Comparison of ENCODE assay signal across 15 cellular contexts in the genomic region with DNA sequence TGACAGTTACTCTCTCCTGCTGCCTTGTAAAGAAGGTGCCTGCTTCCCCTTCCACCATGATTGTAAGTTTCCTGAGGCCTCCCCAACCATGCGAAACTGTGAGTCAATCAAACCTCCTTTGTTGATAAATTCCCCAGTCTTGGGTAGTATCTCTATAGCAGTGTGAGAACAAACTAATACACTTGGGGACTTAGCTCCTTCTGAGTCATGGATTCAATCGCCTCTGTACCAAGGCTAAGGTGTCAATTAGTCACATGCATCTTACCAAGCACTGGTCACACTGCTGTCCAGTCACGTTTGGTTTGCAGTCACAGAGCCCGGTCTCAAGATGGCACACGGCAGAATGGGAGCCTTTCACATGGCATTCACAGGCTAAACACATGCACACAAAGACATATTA.
A peak's percentile ranks its signal among the peaks of the same experiment; 100 is the strongest.
DNase-seq lines count a peak whose midpoint lies in the region; ATAC-seq and TF ChIP-seq lines count a peak whose summit lies in the region.
"Had no signal": no experiment of that assay in that cellular context is flagged by ENCODE, and none has a peak within 500 bp of the region (broad histone marks: within the 10 kb centered on the region; RNA-seq: fewer than 3 reads in every experiment).

No MANE protein-coding gene starts in this region.

- no peaks in the 10 kb centered on the region for H3K27me3 ChIP-seq in MG63
- H3K27me3 ChIP-seq: BLaER1 had no signal

- DNase-seq in EH (ENCODE audit: low read depth) (peak; percentile 4), M059J (ENCODE audit: low read depth) (peak; percentile 59), epithelial cell of esophagus (ENCODE audit: low read depth) (peak; percentile 9), kidney tubule cell (ENCODE audit: low spot score) (peak; percentile 61), NCI-H1436 treated with DMSO at 0.1 percent for 48 hours (lab: John Stamatoyannopoulos, UW) (no peak), MG63 (no peak)
- DNase-seq: 8988T; AML-193; Caco-2; CD8-positive, alpha-beta memory T cell; DND-41; GF-D8 had no signal

- ATAC-seq in HG02571 (IDR thresholded peaks at IDR 0.05; ENCODE audit: unreplicated experiment) = no peak
- ATAC-seq: HCT116 had no signal

- no peak for TF ChIP-seq CTCF in epithelial cell of esophagus (IDR thresholded peaks at IDR 0.05; ENCODE audit: insufficient read depth, low read depth, low read length, missing control alignments)

- no peaks in the 10 kb centered on the region for H3K9me3 ChIP-seq in MG63
- H3K9me3 ChIP-seq: BLaER1, Caco-2 had no signal

- no peaks in the 10 kb centered on the region for H3K36me3 ChIP-seq in MG63
- H3K36me3 ChIP-seq: BLaER1 had no signal

- H3K4me3 ChIP-seq in epithelial cell of esophagus (ENCODE audit: low read length) = no peak overlapping the region
- no peak overlapping the region for H3K4me3 ChIP-seq in MG63
- H3K4me3 ChIP-seq: BLaER1 had no signal

Comparison
In these comparisons a context has a peak if more than half of its experiments do, and no peak if none do; other contexts are left out.
1. DNase-seq: peak in EH (single experiment), M059J (single experiment), epithelial cell of esophagus (single experiment) and kidney tubule cell (single experiment); none in NCI-H1436 treated with DMSO at 0.1 percent for 48 hours (single experiment) and MG63 (single experiment).